Comparison of ENCODE assay signal across 8 cellular contexts in the genomic region with DNA sequence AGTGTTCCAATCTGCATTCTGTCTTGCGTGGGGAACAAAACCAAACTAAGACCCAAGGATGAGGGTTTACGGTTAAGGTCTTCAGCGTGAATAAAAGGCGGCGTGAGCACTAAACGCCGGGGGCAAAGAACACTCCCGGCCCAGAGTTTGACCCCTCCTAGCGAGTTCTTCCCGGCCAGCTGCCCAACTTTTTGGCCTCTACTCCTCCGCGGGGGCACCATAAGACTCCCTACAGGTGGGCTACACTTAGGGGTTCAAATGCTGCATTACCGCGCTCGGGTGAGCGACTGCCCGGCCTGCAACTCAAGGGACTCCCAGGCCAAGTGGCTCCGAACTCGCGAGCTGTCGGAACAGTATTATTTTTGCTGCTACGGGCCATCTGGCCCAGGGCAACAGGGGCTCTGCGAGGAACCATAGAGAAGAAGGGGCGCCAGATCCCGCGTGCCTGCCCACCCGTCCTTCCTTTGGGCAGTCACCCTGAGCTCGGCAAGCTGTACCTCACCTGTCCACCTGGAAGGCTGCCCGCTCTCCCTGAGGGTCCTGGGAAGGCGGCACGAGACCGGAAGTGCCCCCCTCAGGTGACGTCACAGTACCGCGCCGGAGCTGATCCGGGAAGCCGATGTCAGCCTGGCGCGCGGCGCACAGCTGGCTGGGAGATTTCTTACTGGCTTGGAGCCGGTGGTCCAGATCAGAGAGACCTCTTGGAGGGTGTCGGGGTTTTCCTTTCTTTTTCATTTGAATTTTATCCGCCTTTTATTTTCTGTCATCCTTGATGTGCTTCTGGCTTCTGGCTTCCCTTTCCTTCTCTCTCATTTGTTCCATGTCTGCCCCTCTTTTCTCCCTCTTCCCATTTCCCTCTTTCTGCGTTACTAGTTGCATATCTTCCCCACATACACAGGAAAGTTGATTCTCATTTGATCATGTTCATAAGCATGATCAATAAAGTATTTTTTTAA. TPM values are rescaled to one million over a fixed set of nuclear protein-coding genes. Genes with fewer than 3 reads are reported as not detected.
DNase-seq lines count a peak whose midpoint lies in the region; ATAC-seq and TF ChIP-seq lines count a peak whose summit lies in the region.

A gene (minus strand): TSS at position 567 of the 956 bp plus-strand sequence. CDS start 21,638 bp downstream, outside the sequence.

- DNase-seq in DMS53 (lab: John Stamatoyannopoulos, UW) (peak; percentile 92), Peyer's patch (peak; percentile 82 to 93 (median 91)), esophagus muscularis mucosa (ENCODE audit: extremely low spot score) (peak; percentile 96)
- peak; percentile 78 for DNase-seq in Jurkat, Clone E6-1 (ENCODE audit: low read depth, low spot score)
- peak; percentile 89 to 90 for DNase-seq in activated T-cell treated with anti-CD3 and anti-CD28 coated beads, Interleukin-2, amount 50 U/mL, for 48 hours
- DNase-seq in stimulated activated CD8-positive, alpha-beta memory T cell treated with anti-CD3 and anti-CD28 coated beads, Interleukin-7, amount 100 ng/mL, for 24 hours (ENCODE audit: low read depth), result peak; percentile 83

- peaks cover 0 to 4% (median 0%) of the 10 kb centered on the region in 4 donors for H3K4me1 ChIP-seq in Peyer's patch
- peaks cover 4 to 10% (median 8%) of the 10 kb centered on the region in 4 donors for H3K4me1 ChIP-seq in esophagus muscularis mucosa
- H3K4me1 ChIP-seq in muscle layer of duodenum (ENCODE audit: control insufficient read depth in 1 of 2, insufficient read depth in 2 of 2, low read length in 2 of 2), result no peaks in the 10 kb centered on the region

- H3K36me3 ChIP-seq in Peyer's patch (no peaks in the 10 kb centered on the region), esophagus muscularis mucosa (no peaks in the 10 kb centered on the region), muscle layer of duodenum (ENCODE audit: control insufficient read depth in 1 of 2, insufficient read depth in 2 of 2, low read length in 2 of 2) (no peaks in the 10 kb centered on the region)

- H3K4me3 ChIP-seq in Jurkat, Clone E6-1 (ENCODE audit: low read length), result peak within 1 kb of the TSS; percentile 98
- peak within 1 kb of the TSS; percentile 63 to 85 (median 77) for H3K4me3 ChIP-seq in Peyer's patch
- H3K4me3 ChIP-seq in esophagus muscularis mucosa, result peak within 1 kb of the TSS; percentile 76 to 97 (median 86)
- peak within 1 kb of the TSS; percentile 90 to 94 for H3K4me3 ChIP-seq in muscle layer of duodenum (ENCODE audit: low read depth in 1 of 2, low read length in 2 of 2)

- H3K27ac ChIP-seq in Peyer's patch, result peak within 1 kb of the TSS; percentile 85 to 96 (median 91)
- peak within 1 kb of the TSS; percentile 87 to 95 (median 92) for H3K27ac ChIP-seq in esophagus muscularis mucosa (replicated peaks in 1 of 4)
- H3K27ac ChIP-seq in muscle layer of duodenum (ENCODE audit: low read length), result peak within 1 kb of the TSS; percentile 98

- ATAC-seq in GM21717 (IDR thresholded peaks at IDR 0.05; ENCODE audit: unreplicated experiment), result peak; percentile 82

- TF ChIP-seq EP300 in esophagus muscularis mucosa (IDR thresholded peaks at IDR 0.05), result no peak

- intact Hi-C loops in esophagus muscularis mucosa (cut with DNase I), result loop anchor here (10.0 kb wide), 1 partner anchor 158 kb away; a partner anchor contains a TSS

- no peak for TF ChIP-seq CTCF in Peyer's patch (IDR thresholded peaks at IDR 0.05)
- peak in 1 of 3 experiments; percentile 12 for TF ChIP-seq CTCF in esophagus muscularis mucosa (IDR thresholded peaks at IDR 0.05)

- H3K9me3 ChIP-seq in Peyer's patch, result no peaks in the 10 kb centered on the region
- no peaks in the 10 kb centered on the region for H3K9me3 ChIP-seq in esophagus muscularis mucosa
- H3K9me3 ChIP-seq in muscle layer of duodenum (ENCODE audit: control insufficient read depth in 1 of 2, low read length in 2 of 2), result no peaks in the 10 kb centered on the region

- peak; percentile 46 to 49 for TF ChIP-seq POLR2A in Peyer's patch (IDR thresholded peaks at IDR 0.05)
- TF ChIP-seq POLR2A in esophagus muscularis mucosa (IDR thresholded peaks at IDR 0.05; ENCODE audit: low read depth), result no peak

- WGBS in esophagus muscularis mucosa, result 3% methylated on average over 28 of the region's 46 CpGs

- H3K27me3 ChIP-seq in Peyer's patch (no peaks in the 10 kb centered on the region), esophagus muscularis mucosa (no peaks in the 10 kb centered on the region), muscle layer of duodenum (ENCODE audit: low read depth, low read length) (no peaks in the 10 kb centered on the region)

RNA-seq across cellular contexts. Expression of the gene that starts here (rescaled TPM):
- polyA plus RNA-seq in Jurkat, Clone E6-1 (2012; ENCODE audit: insufficient read depth, insufficient read length), result 19.2 TPM
- 10 to 100 TPM in 3 of 4 donors, 1 to 10 TPM in 1; 7.4 to 14.5 (median 13.5) TPM for total RNA-seq in Peyer's patch
- 10 to 100 TPM in 3 of 4 donors, 1 to 10 TPM in 1; 7.9 to 13.7 (median 11.9) TPM for total RNA-seq in esophagus muscularis mucosa

Comparison
In these comparisons a context has a peak if more than half of its experiments do, and no peak if none do; other contexts are left out.
1. Peak in every context shown above with its lines: DNase-seq, ATAC-seq, H3K4me3 ChIP-seq and H3K27ac ChIP-seq.